ENCODE assay signal across 8 cellular contexts in genomic region chr2:64989126-64989981, GRCh38. TPM values are rescaled to one million over a fixed set of nuclear protein-coding genes. Genes with fewer than 3 reads are reported as not detected.
DNase-seq lines count a peak whose midpoint lies in the region; ATAC-seq and TF ChIP-seq lines count a peak whose summit lies in the region.

Gene SLC1A4 (plus strand): TSS chr2:64989399. CDS start chr2:64989644, 245 bp downstream.

- peak within 1 kb of the TSS; percentile 64 to 83 (median 83) for H3K4me3 ChIP-seq in liver (ENCODE audit: low read depth in 1 of 3, low read length in 3 of 3)

- H3K27me3 Mint-ChIP-seq in dendritic cell treated with granulocyte-macrophage colony-stimulating factor and Interleukin-4, amounts not matched to agents 40 ng/mL and 50 ng/mL, for 4 days: peaks cover 4% of the 10 kb centered on the region

- H3K9me3 ChIP-seq in liver (ENCODE audit: control insufficient read depth in 4 of 4, low read length in 3 of 4): no peaks in the 10 kb centered on the region

- peaks cover 63% of the 10 kb centered on the region for H3K4me1 Mint-ChIP-seq in dendritic cell treated with granulocyte-macrophage colony-stimulating factor and Interleukin-4, amounts not matched to agents 40 ng/mL and 50 ng/mL, for 4 days (ENCODE audit: low read depth)

- H3K27ac Mint-ChIP-seq in dendritic cell treated with granulocyte-macrophage colony-stimulating factor and Interleukin-4, amounts not matched to agents 40 ng/mL and 50 ng/mL, for 4 days: peak within 1 kb of the TSS; percentile 75

- DNase-seq in Ammon's horn (ENCODE audit: low spot score) (peak; percentile 94), GM19240 (ENCODE audit: insufficient read length, low spot score) (peak; percentile 52), NCI-H526 (lab: John Stamatoyannopoulos, UW) (peak; percentile 58 to 95)
- peak; percentile 78 for DNase-seq in activated CD4-positive, alpha-beta T cell treated with anti-CD3 and anti-CD28 coated beads, Interleukin-2, amount 50 U/mL, for 1 hour
- peak; percentile 86 for DNase-seq in stimulated activated CD4-positive, alpha-beta T cell treated with anti-CD3 and anti-CD28 coated beads, Interleukin-4, amount 100 ng/mL, for 24 hours

- H3K9me3 Mint-ChIP-seq in dendritic cell treated with granulocyte-macrophage colony-stimulating factor and Interleukin-4, amounts not matched to agents 40 ng/mL and 50 ng/mL, for 4 days: no peaks in the 10 kb centered on the region

- H3K36me3 ChIP-seq in liver (ENCODE audit: control insufficient read depth in 4 of 4, insufficient read depth in 3 of 4, low read depth in 1 of 4, low read length in 3 of 4): no peaks in the 10 kb centered on the region

- H3K4me3 Mint-ChIP-seq in dendritic cell treated with granulocyte-macrophage colony-stimulating factor and Interleukin-4, amounts not matched to agents 40 ng/mL and 50 ng/mL, for 4 days: peak within 1 kb of the TSS; percentile 84

- peak within 1 kb of the TSS; percentile 77 to 91 for H3K9ac ChIP-seq in liver (ENCODE audit: low read depth in 1 of 2, low read length in 2 of 2)

- ATAC-seq in HG03442 (IDR thresholded peaks at IDR 0.05; ENCODE audit: unreplicated experiment): peak; percentile 60

- peaks cover 7% of the 10 kb centered on the region for H3K36me3 Mint-ChIP-seq in dendritic cell treated with granulocyte-macrophage colony-stimulating factor and Interleukin-4, amounts not matched to agents 40 ng/mL and 50 ng/mL, for 4 days (ENCODE audit: low read depth)

- no peak for TF ChIP-seq RAD21 in liver (IDR thresholded peaks at IDR 0.05)

- peak within 1 kb of the TSS; percentile 83 to 97 for H3K27ac ChIP-seq in liver (ENCODE audit: low read depth in 1 of 2, low read length in 2 of 2)

- intact Hi-C loops in dendritic cell treated with granulocyte-macrophage colony-stimulating factor and Interleukin-4, amounts not matched to agents 40 ng/mL and 50 ng/mL, for 4 days (cut with micrococcal nuclease): loop anchor here (2.0 to 5.0 kb wide), 3 partner anchors 29 to 1147 kb away; partner anchors contain the start of gene UGP2

- TF ChIP-seq CTCF in liver (IDR thresholded peaks at IDR 0.05; ENCODE audit: low read depth, low read length, missing input control): no peak

- no peaks in the 10 kb centered on the region for H3K27me3 ChIP-seq in liver (ENCODE audit: control insufficient read depth in 4 of 4, insufficient read depth in 4 of 4, low read length in 3 of 4)

- WGBS in liver: under 1% methylated on average over 109 of the region's 109 CpGs

- peaks cover 7 to 47% (median 21%) of the 10 kb centered on the region in 4 donors for H3K4me1 ChIP-seq in liver (ENCODE audit: control insufficient read depth in 4 of 4, insufficient read depth in 4 of 4, low read length in 3 of 4)

TF ChIP-seq in liver, 16 proteins besides CTCF, POLR2A, EP300 and RAD21:
- TF ChIP-seq EGR1 (IDR thresholded peaks at IDR 0.05; ENCODE audit: low read depth in 2 of 2): peak in 1 of 2 donors; percentile 2
- peak; percentile 64 for TF ChIP-seq ATF3 (IDR thresholded peaks at IDR 0.05)
- TF ChIP-seq FOXA2 (IDR thresholded peaks at IDR 0.05): no peak
- TF ChIP-seq REST (IDR thresholded peaks at IDR 0.05): peak; percentile 85

RNA-seq across cellular contexts. Expression of gene SLC1A4, which starts in this region (rescaled TPM):
- total RNA-seq in liver: 10 to 100 TPM in 1 of 2 donors, 1 to 10 TPM in 1; 8.8 to 23.4 TPM
- 10 to 100 TPM in 1 of 2 donors, 1 to 10 TPM in 1; 3.4 to 10.5 TPM for polyA plus RNA-seq in liver

Comparison
In these comparisons a context has a peak if more than half of its experiments do, and no peak if none do; other contexts are left out.
1. Peak in every context shown above with its lines: DNase-seq, ATAC-seq, H3K4me3 ChIP-seq and H3K27ac ChIP-seq.